9 cellular contexts compared by ENCODE assay signal in genomic region chr11:41984023-41984422, GRCh38.
"Had no signal": no experiment of that assay in that cellular context is flagged by ENCODE, and none has a peak within 500 bp of the region (broad histone marks: within the 10 kb centered on the region; RNA-seq: fewer than 3 reads in every experiment).

No MANE protein-coding gene starts in this region.

- H3K27ac Mint-ChIP-seq: HFFc6 had no signal

- H3K9me3 ChIP-seq: HAP-1 had no signal

- H3K4me3 ChIP-seq: GM23248, HAP-1, K562 had no signal

- H3K9ac ChIP-seq: GM23248 had no signal

- H3K36me3 ChIP-seq: HAP-1 had no signal

- DNase-seq: GM23248, H7, HFFc6, IMR-90, KG1 had no signal

- H3K27ac ChIP-seq: GM23248 had no signal

- FAIRE-seq: HTR-8/SVneo, K562 had no signal

- H3K4me3 Mint-ChIP-seq: HFFc6 had no signal

- ATAC-seq: HCT116, K562 had no signal

- H2AFZ ChIP-seq: GM23248 had no signal

- H3K4me1 ChIP-seq: HAP-1 had no signal
